10 cellular contexts compared by ENCODE assay signal in the genomic region with DNA sequence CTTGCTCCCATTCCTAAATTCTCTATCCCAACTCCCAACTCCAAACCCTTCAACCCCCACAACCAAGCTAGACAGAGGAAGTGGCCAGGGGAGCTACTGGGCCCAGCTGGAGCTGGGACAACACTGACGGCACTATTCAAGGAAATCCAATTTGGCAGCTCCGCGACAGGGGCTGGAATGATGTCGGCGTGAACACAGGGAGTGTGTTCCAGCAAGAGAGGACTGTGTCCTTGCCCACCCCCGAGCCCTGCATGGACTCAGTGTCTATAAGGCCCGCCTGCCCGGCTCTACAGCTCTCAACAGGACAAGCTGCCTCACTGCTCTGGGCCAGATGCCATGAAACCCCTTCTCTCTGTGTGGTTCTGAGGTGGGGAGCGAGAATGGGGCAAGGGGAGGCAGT. TPM values are rescaled to one million over a fixed set of nuclear protein-coding genes. Genes with fewer than 3 reads are reported as not detected.
A peak's percentile ranks its signal among the peaks of the same experiment; 100 is the strongest.
DNase-seq lines count a peak whose midpoint lies in the region; ATAC-seq and TF ChIP-seq lines count a peak whose summit lies in the region.
"Had no signal": no experiment of that assay in that cellular context is flagged by ENCODE, and none has a peak within 500 bp of the region (broad histone marks: within the 10 kb centered on the region; RNA-seq: fewer than 3 reads in every experiment).

No MANE protein-coding gene starts in this region.

- H3K27me3 Mint-ChIP-seq in neural progenitor cell (ENCODE audit: insufficient read depth, low read depth): no peaks in the 10 kb centered on the region
- H3K27me3 Mint-ChIP-seq: memory B cell had no signal

- H2AFZ ChIP-seq in neural progenitor cell (replicated peaks): no peak overlapping the region

- H3K36me3 Mint-ChIP-seq in neural progenitor cell: peaks cover 3% of the 10 kb centered on the region

- peaks cover 0 to 5% of the 10 kb centered on the region in 2 donors for H3K4me1 ChIP-seq in esophagus (ENCODE audit: control insufficient read depth in 2 of 2, insufficient read depth in 2 of 2, low read length in 1 of 2)
- H3K4me1 ChIP-seq in muscle layer of colon (ENCODE audit: insufficient read depth, low read length): peaks cover 92% of the 10 kb centered on the region
- peaks cover 40% of the 10 kb centered on the region for H3K4me1 ChIP-seq in suprapubic skin
- H3K4me1 ChIP-seq in neural progenitor cell: no peaks in the 10 kb centered on the region

- peak overlapping the region; percentile 45 for H3K27ac ChIP-seq in adipose tissue (ENCODE audit: low read depth, low read length)
- peak overlapping the region; percentile 86 to 93 for H3K27ac ChIP-seq in esophagus (ENCODE audit: low read depth in 2 of 2, low read length in 1 of 2)
- peak overlapping the region; percentile 89 for H3K27ac ChIP-seq in muscle layer of colon (ENCODE audit: low read depth, low read length)
- H3K27ac ChIP-seq in suprapubic skin: peak overlapping the region; percentile 84
- H3K27ac ChIP-seq in neural progenitor cell: no peak overlapping the region

- H3K4me3 Mint-ChIP-seq in neural progenitor cell: no peak overlapping the region
- H3K4me3 Mint-ChIP-seq: memory B cell had no signal

- no peaks in the 10 kb centered on the region for H4K20me1 ChIP-seq in neural progenitor cell (ENCODE audit: low read depth)

- H3K4me3 ChIP-seq in esophagus (ENCODE audit: low read depth in 1 of 2, low read length in 2 of 2) (no peak overlapping the region), muscle layer of colon (ENCODE audit: low read depth in 1 of 2, low read length in 2 of 2) (peak overlapping the region in 1 of 2 donors; percentile 36), suprapubic skin (no peak overlapping the region), neural progenitor cell (no peak overlapping the region)

- H3K79me2 ChIP-seq in neural progenitor cell (ENCODE audit: low read depth): no peaks in the 10 kb centered on the region

- H3K27ac Mint-ChIP-seq in neural progenitor cell: no peak overlapping the region
- H3K27ac Mint-ChIP-seq: memory B cell had no signal

- TF ChIP-seq POLR2A in suprapubic skin (IDR thresholded peaks at IDR 0.05): no peak

- TF ChIP-seq CTCF in suprapubic skin (IDR thresholded peaks at IDR 0.05) (no peak), neural progenitor cell (IDR thresholded peaks at IDR 0.05) (no peak)

- TF ChIP-seq EP300 in suprapubic skin (IDR thresholded peaks at IDR 0.05): no peak

- ATAC-seq in GM18867 (IDR thresholded peaks at IDR 0.05; ENCODE audit: unreplicated experiment): no peak

- DNase-seq in suprapubic skin (ENCODE audit: low spot score in 2 of 2): peak in 1 of 2 donors; percentile 74
- no peak for DNase-seq in neural progenitor cell (ENCODE audit: low spot score)
- no peak for DNase-seq in AG20443 (ENCODE audit: low spot score)
- DNase-seq: DMS153, SHP77 had no signal

- H3K36me3 ChIP-seq in esophagus (ENCODE audit: control insufficient read depth in 2 of 2, insufficient read depth in 2 of 2, low read length in 1 of 2): peaks cover 27 to 48% of the 10 kb centered on the region in 2 donors
- H3K36me3 ChIP-seq in muscle layer of colon (ENCODE audit: insufficient read depth, low read length): peaks cover 42% of the 10 kb centered on the region
- peaks cover 84% of the 10 kb centered on the region for H3K36me3 ChIP-seq in suprapubic skin
- no peaks in the 10 kb centered on the region for H3K36me3 ChIP-seq in neural progenitor cell

- no peaks in the 10 kb centered on the region for H3K9me3 Mint-ChIP-seq in neural progenitor cell
- H3K9me3 Mint-ChIP-seq: memory B cell had no signal

- H3K4me1 Mint-ChIP-seq in neural progenitor cell: peaks cover 3% of the 10 kb centered on the region

- WGBS in adipose tissue, 3 donors: 46 to 61% (median 47%) methylated on average over 9 of the region's 9 CpGs
- WGBS in esophagus, 2 donors: 68 to 72% methylated on average over 9 of the region's 9 CpGs
- WGBS in suprapubic skin: 73% methylated on average over 4 of the region's 9 CpGs

- H3K4me2 ChIP-seq in neural progenitor cell: no peak overlapping the region

- H3F3A ChIP-seq in neural progenitor cell (ENCODE audit: low read depth): no peaks in the 10 kb centered on the region

- H3K9me3 ChIP-seq in esophagus (ENCODE audit: control insufficient read depth in 2 of 2, insufficient read depth in 1 of 2, low read depth in 1 of 2, low read length in 1 of 2) (no peaks in the 10 kb centered on the region), muscle layer of colon (ENCODE audit: low read length) (no peaks in the 10 kb centered on the region), suprapubic skin (no peaks in the 10 kb centered on the region), neural progenitor cell (ENCODE audit: low read depth) (no peaks in the 10 kb centered on the region)

- peak overlapping the region; percentile 30 for H3K9ac ChIP-seq in muscle layer of colon (ENCODE audit: low read length)
- no peak overlapping the region for H3K9ac ChIP-seq in neural progenitor cell

- H3K27me3 ChIP-seq in esophagus (ENCODE audit: control insufficient read depth in 1 of 2, insufficient read depth in 2 of 2, low read length in 2 of 2): no peaks in the 10 kb centered on the region
- no peaks in the 10 kb centered on the region for H3K27me3 ChIP-seq in muscle layer of colon (ENCODE audit: control insufficient read depth in 1 of 2, insufficient read depth in 2 of 2, low read length in 2 of 2)
- no peaks in the 10 kb centered on the region for H3K27me3 ChIP-seq in suprapubic skin
- no peaks in the 10 kb centered on the region for H3K27me3 ChIP-seq in neural progenitor cell

RNA-seq across cellular contexts. Expression of a gene that starts 11.3 kb away (rescaled TPM):
- polyA plus RNA-seq in adipose tissue (10 to 100 TPM; 12.5 to 35.5 (median 20.1) TPM), esophagus (10 to 100 TPM; 22.8 to 37.3 TPM)
- total RNA-seq in suprapubic skin (100 to 1,000 TPM in 1 of 4 donors, 10 to 100 TPM in 3; 56.7 to 113 (median 73.3) TPM), neural progenitor cell (ENCODE audit: low replicate concordance) (14.2 and 36.6 TPM in 2 replicates)

RNA-seq across cellular contexts. Expression of a gene that starts 11.9 kb away (rescaled TPM):
- polyA plus RNA-seq in adipose tissue (10 to 100 TPM in 2 of 3 donors, 1 to 10 TPM in 1; 9.4 to 17.0 (median 11.5) TPM), esophagus (1 to 10 TPM; 5.9 to 6.6 TPM)
- total RNA-seq in suprapubic skin (10 to 100 TPM in 3 of 4 donors, 1 to 10 TPM in 1; 6.7 to 22.9 (median 12.2) TPM), neural progenitor cell (ENCODE audit: low replicate concordance) (20.9 and 43.6 TPM in 2 replicates)

RNA-seq across cellular contexts. Expression of a gene that starts 21.4 kb away (rescaled TPM):
- polyA plus RNA-seq in adipose tissue: 1,000 to 10,000 TPM in 2 of 3 donors, 100 to 1,000 TPM in 1; 106 to 1,292 (median 1,213) TPM
- polyA plus RNA-seq in esophagus: 1,000 to 10,000 TPM in 1 of 2 donors, 100 to 1,000 TPM in 1; 469 to 1,217 TPM
- total RNA-seq in suprapubic skin: 100 to 1,000 TPM; 190 to 216 (median 199) TPM
- total RNA-seq in neural progenitor cell (ENCODE audit: low replicate concordance): 24.5 and 34.0 TPM in 2 replicates

RNA-seq across cellular contexts. Expression of a gene that starts 42.0 kb away (rescaled TPM):
- 10 to 100 TPM; 52.6 to 93.2 (median 54.5) TPM for polyA plus RNA-seq in adipose tissue
- polyA plus RNA-seq in esophagus: 10 to 100 TPM in 1 of 2 donors, 1 to 10 TPM in 1; 8.3 to 11.3 TPM
- total RNA-seq in suprapubic skin: 100 to 1,000 TPM in 1 of 4 donors, 10 to 100 TPM in 3; 42.6 to 130 (median 74.7) TPM
- total RNA-seq in neural progenitor cell (ENCODE audit: low replicate concordance): 13.3 and 20.5 TPM in 2 replicates
